8 cellular contexts compared by ENCODE assay signal in genomic region chr13:73058741-73059459, GRCh38. TPM values are rescaled to one million over a fixed set of nuclear protein-coding genes. Genes with fewer than 3 reads are reported as not detected.
DNase-seq lines count a peak whose midpoint lies in the region; ATAC-seq and TF ChIP-seq lines count a peak whose summit lies in the region.

Gene KLF5 (plus strand): TSS chr13:73059005. CDS start chr13:73059328, 323 bp downstream.

- DNase-seq in CD4-positive, alpha-beta T cell = peak; percentile 90 to 97 (median 94)
- DNase-seq in NCI-H774 (lab: John Stamatoyannopoulos, UW) = peak; percentile 87
- DNase-seq in activated CD8-positive, alpha-beta T cell treated with anti-CD3 and anti-CD28 coated beads for 36 hours = peak; percentile 96
- peak; percentile 86 for DNase-seq in effector CD4-positive, alpha-beta T cell
- peak; percentile 92 for DNase-seq in medulla oblongata (ENCODE audit: extremely low spot score)
- DNase-seq in stimulated activated CD4-positive, alpha-beta T cell treated with anti-CD3 and anti-CD28 coated beads, TNF-alpha, amount 100 ng/mL, for 48 hours (ENCODE audit: low read depth in 3 of 3) = peak; percentile 88 to 96 (median 92)

- H3K9me3 Mint-ChIP-seq in CD4-positive, alpha-beta T cell = no peaks in the 10 kb centered on the region
- no peaks in the 10 kb centered on the region for H3K9me3 Mint-ChIP-seq in activated CD8-positive, alpha-beta T cell treated with anti-CD3 and anti-CD28 coated beads for 36 hours

- CTCF ChIA-PET in CD4-positive, alpha-beta T cell (lab: Charles Lee) = interaction anchor here (0.6 to 1.1 kb wide), 3 partner anchors 652 to 658 kb away, joined by 3 to 4 read pairs (median 3); no protein-coding TSS in a partner anchor
- CTCF ChIA-PET in activated CD8-positive, alpha-beta T cell treated with anti-CD3 and anti-CD28 coated beads for 36 hours (lab: Charles Lee) = interaction anchor here (1.0 to 2.0 kb wide), 4 partner anchors 15 to 652 kb away, joined by 3 to 10 read pairs (median 3); no protein-coding TSS in a partner anchor

- intact Hi-C loops in CD4-positive, alpha-beta T cell (cut with DNase I, micrococcal nuclease) = loop anchor here (2.0 to 10.0 kb wide), 4 partner anchors 456 to 653 kb away; no protein-coding TSS in a partner anchor
- intact Hi-C loops in activated CD8-positive, alpha-beta T cell treated with anti-CD3 and anti-CD28 coated beads for 36 hours (cut with micrococcal nuclease) = no loop called here

- peaks cover 8% of the 10 kb centered on the region for H3K36me3 Mint-ChIP-seq in CD4-positive, alpha-beta T cell (ENCODE audit: low read depth)
- no peaks in the 10 kb centered on the region for H3K36me3 Mint-ChIP-seq in activated CD8-positive, alpha-beta T cell treated with anti-CD3 and anti-CD28 coated beads for 36 hours (ENCODE audit: low read depth)

- peak within 1 kb of the TSS; percentile 96 for H3K4me3 Mint-ChIP-seq in CD4-positive, alpha-beta T cell
- peak within 1 kb of the TSS; percentile 72 for H3K4me3 Mint-ChIP-seq in activated CD8-positive, alpha-beta T cell treated with anti-CD3 and anti-CD28 coated beads for 36 hours

- no peak for TF ChIP-seq CTCF in CD4-positive, alpha-beta T cell (IDR thresholded peaks at IDR 0.05)
- no peak for TF ChIP-seq CTCF in activated CD8-positive, alpha-beta T cell treated with anti-CD3 and anti-CD28 coated beads for 36 hours (IDR thresholded peaks at IDR 0.05)

- POLR2A ChIA-PET in CD4-positive, alpha-beta T cell (lab: Charles Lee) = interaction anchor here (0.6 to 2.6 kb wide), 13 partner anchors 8 to 1538 kb away, joined by 3 to 13 read pairs (median 3); no protein-coding TSS in a partner anchor
- POLR2A ChIA-PET in activated CD8-positive, alpha-beta T cell treated with anti-CD3 and anti-CD28 coated beads for 36 hours (lab: Charles Lee) = interaction anchor here (0.6 kb wide), 1 partner anchor 640 kb away, joined by 3 read pairs; no protein-coding TSS in a partner anchor

- H3K27me3 ChIP-seq in CD4-positive, alpha-beta T cell (ENCODE audit: control insufficient read depth, insufficient read depth, low read length) = peaks cover 26% of the 10 kb centered on the region

- H3K27ac Mint-ChIP-seq in CD4-positive, alpha-beta T cell = peak within 1 kb of the TSS; percentile 75
- H3K27ac Mint-ChIP-seq in activated CD8-positive, alpha-beta T cell treated with anti-CD3 and anti-CD28 coated beads for 36 hours = no peak within 1 kb of the TSS

- H3K27me3 Mint-ChIP-seq in CD4-positive, alpha-beta T cell = peaks cover 32% of the 10 kb centered on the region
- peaks cover 39% of the 10 kb centered on the region for H3K27me3 Mint-ChIP-seq in activated CD8-positive, alpha-beta T cell treated with anti-CD3 and anti-CD28 coated beads for 36 hours

- H3K4me1 Mint-ChIP-seq in CD4-positive, alpha-beta T cell (ENCODE audit: low read depth) = peaks cover 22% of the 10 kb centered on the region
- H3K4me1 Mint-ChIP-seq in activated CD8-positive, alpha-beta T cell treated with anti-CD3 and anti-CD28 coated beads for 36 hours (ENCODE audit: low read depth) = peaks cover 15% of the 10 kb centered on the region

- no peak within 1 kb of the TSS for H3K27ac ChIP-seq in CD4-positive, alpha-beta T cell (ENCODE audit: low read depth, low read length)

- peak; percentile 94 for ATAC-seq in CD4-positive, alpha-beta T cell (ENCODE audit: poor library complexity)
- peak; percentile 98 for ATAC-seq in GM19397 (IDR thresholded peaks at IDR 0.05; ENCODE audit: unreplicated experiment)
- ATAC-seq in HG03558 (IDR thresholded peaks at IDR 0.05; ENCODE audit: extremely low read depth, unreplicated experiment) = peak; percentile 97
- peak; percentile 99 for ATAC-seq in activated CD8-positive, alpha-beta T cell treated with anti-CD3 and anti-CD28 coated beads for 36 hours

- no peaks in the 10 kb centered on the region for H3K9me3 ChIP-seq in CD4-positive, alpha-beta T cell (ENCODE audit: control insufficient read depth, low read length)

RNA-seq across cellular contexts. Expression of gene KLF5, which starts in this region (rescaled TPM):
- total RNA-seq in CD4-positive, alpha-beta T cell = 10 to 100 TPM; 10.8 to 12.3 TPM
- total RNA-seq in activated CD8-positive, alpha-beta T cell treated with anti-CD3 and anti-CD28 coated beads for 36 hours = 1 to 10 TPM; 1.3 to 1.6 TPM

Comparison
In these comparisons a context has a peak if more than half of its experiments do, and no peak if none do; other contexts are left out.
1. RNA of gene KLF5 (total RNA-seq): 10.8 to 12.3 TPM in CD4-positive, alpha-beta T cell; 1.3 to 1.6 TPM in activated CD8-positive, alpha-beta T cell treated with anti-CD3 and anti-CD28 coated beads for 36 hours; every median in the first group is over 4 times any median in the second.
2. Peak in every context shown above with its lines, with median percentiles within 50 percentile points of each other: ATAC-seq and DNase-seq.